In the genomic region with DNA sequence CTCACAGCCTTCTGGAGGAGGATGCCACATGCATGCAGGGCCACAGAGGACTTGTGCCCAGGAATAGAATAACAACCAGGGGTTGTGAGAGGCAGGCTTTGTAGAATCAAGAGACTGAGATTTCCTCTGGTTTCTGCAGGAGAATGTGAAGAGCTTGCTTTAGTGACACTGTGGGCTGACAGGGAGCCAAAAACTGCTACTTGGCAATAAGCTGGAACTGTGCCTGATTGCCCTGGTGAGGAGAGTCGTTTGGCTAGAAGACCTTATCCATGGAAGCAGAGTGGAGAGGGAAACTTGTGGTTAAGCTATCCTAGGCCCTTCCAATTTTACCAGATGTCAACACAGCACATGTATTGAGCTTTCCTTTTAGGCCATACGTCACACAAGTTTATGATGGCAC, we compare ENCODE assay signal across 14 cellular contexts.
DNase-seq lines count a peak whose midpoint lies in the region; ATAC-seq and TF ChIP-seq lines count a peak whose summit lies in the region.
"Had no signal": no experiment of that assay in that cellular context is flagged by ENCODE, and none has a peak within 500 bp of the region (broad histone marks: within the 10 kb centered on the region; RNA-seq: fewer than 3 reads in every experiment).

No MANE protein-coding gene starts in this region.

- no peak overlapping the region for H3K27ac ChIP-seq in SU-DHL-6 (ENCODE audit: low read depth, low read length)

- H3F3A ChIP-seq in SU-DHL-6 (ENCODE audit: insufficient read depth), result no peaks in the 10 kb centered on the region

- no peaks in the 10 kb centered on the region for H3K36me3 ChIP-seq in SU-DHL-6 (ENCODE audit: low read length)

- intact Hi-C loops in natural killer cell (cut with micrococcal nuclease), result no loop called here

- H3K79me2 ChIP-seq in SU-DHL-6 (ENCODE audit: insufficient read depth, low read length), result no peaks in the 10 kb centered on the region

- H3K9ac ChIP-seq in SU-DHL-6 (ENCODE audit: low read length), result no peak overlapping the region

- no peak for ATAC-seq in natural killer cell
- ATAC-seq: CD8-positive, alpha-beta T cell had no signal

- no peaks in the 10 kb centered on the region for H3K9me3 ChIP-seq in SU-DHL-6 (ENCODE audit: insufficient read depth, low read length)

- H3K4me3 ChIP-seq in SU-DHL-6 (ENCODE audit: insufficient read depth, low read length, poor library complexity, severe bottlenecking), result no peak overlapping the region

- H3K4me3 Mint-ChIP-seq in natural killer cell, result no peak overlapping the region
- H3K4me3 Mint-ChIP-seq: CD14-positive monocyte; CD8-positive, alpha-beta T cell; IgD-negative memory B cell had no signal

- peak overlapping the region; percentile 24 for H2AFZ ChIP-seq in SU-DHL-6 (ENCODE audit: low read depth, low read length, severe bottlenecking)

- H4K20me1 ChIP-seq in SU-DHL-6 (ENCODE audit: low read depth, low read length), result no peaks in the 10 kb centered on the region

- no peaks in the 10 kb centered on the region for H3K27me3 Mint-ChIP-seq in natural killer cell (ENCODE audit: low read depth in 2 of 2)
- H3K27me3 Mint-ChIP-seq: IgD-negative memory B cell had no signal

- H3K4me2 ChIP-seq in SU-DHL-6 (ENCODE audit: low read depth, low read length, poor library complexity, severe bottlenecking), result no peak overlapping the region

- TF ChIP-seq CTCF in SU-DHL-6 (IDR thresholded peaks at IDR 0.05; ENCODE audit: insufficient read depth, low read length, poor library complexity, severe bottlenecking), result no peak
- no peak for TF ChIP-seq CTCF in natural killer cell (IDR thresholded peaks at IDR 0.05)

- no peaks in the 10 kb centered on the region for H3K27me3 ChIP-seq in SU-DHL-6 (ENCODE audit: low read length)

- H3K9me3 Mint-ChIP-seq in natural killer cell, result peaks cover 9 to 10% of the 10 kb centered on the region in 2 donors
- H3K9me3 Mint-ChIP-seq: CD8-positive, alpha-beta T cell had no signal

- no peaks in the 10 kb centered on the region for H3K4me1 Mint-ChIP-seq in natural killer cell
- H3K4me1 Mint-ChIP-seq: CD14-positive monocyte, IgD-negative memory B cell had no signal

- DNase-seq in G401 (ENCODE audit: low spot score) (peak; percentile 10), H4 (ENCODE audit: low spot score) (peak; percentile 26), iris pigment epithelial cell (ENCODE audit: low read depth) (peak; percentile 1), GOT3 (lab: John Stamatoyannopoulos, UW) (no peak), T1000 (lab: John Stamatoyannopoulos, UW) (no peak), natural killer cell (no peak)
- DNase-seq: CD8-positive, alpha-beta T cell; COR-L47; DND-41; GF-D8; H7 had no signal

- no peaks in the 10 kb centered on the region for H3K36me3 Mint-ChIP-seq in natural killer cell
- H3K36me3 Mint-ChIP-seq: CD14-positive monocyte; CD8-positive, alpha-beta T cell; IgD-negative memory B cell had no signal

- H3K9me2 ChIP-seq in SU-DHL-6 (replicated peaks; ENCODE audit: insufficient read depth, low read length), result no peaks in the 10 kb centered on the region

- in situ Hi-C loops in G401 (cut with HindIII; ENCODE audit: low sequenced_read_pairs), result no loop called here

- no peak overlapping the region for H3K27ac Mint-ChIP-seq in natural killer cell
- H3K27ac Mint-ChIP-seq: CD14-positive monocyte; CD8-positive, alpha-beta T cell; IgD-negative memory B cell had no signal

Comparison
In these comparisons a context has a peak if more than half of its experiments do, and no peak if none do; other contexts are left out.
1. DNase-seq: peak in G401 (single experiment), H4 (single experiment) and iris pigment epithelial cell (single experiment); none in GOT3 (single experiment), T1000 (single experiment) and natural killer cell (single experiment).